12 cellular contexts compared by ENCODE assay signal in the genomic region with DNA sequence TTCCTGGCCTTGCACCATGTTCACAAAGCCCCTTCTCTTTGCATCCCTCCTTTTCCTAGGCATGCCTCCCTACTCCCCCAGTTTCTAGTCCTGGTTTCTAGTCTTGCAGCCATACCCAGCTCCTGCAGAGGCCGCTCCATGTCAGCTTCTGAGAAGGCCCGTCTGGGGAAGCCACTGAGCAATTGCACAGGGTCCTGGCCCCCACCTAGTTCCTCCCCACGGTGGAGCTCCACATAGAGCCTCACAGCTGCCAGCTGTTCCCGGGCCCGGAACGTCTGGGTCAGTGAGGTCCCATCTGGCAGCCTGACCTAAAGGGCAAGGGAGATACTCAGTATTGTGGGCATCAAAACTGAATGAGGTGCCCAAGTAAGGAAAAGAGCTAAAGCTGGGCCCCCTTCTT. TPM values are rescaled to one million over a fixed set of nuclear protein-coding genes. Genes with fewer than 3 reads are reported as not detected.
DNase-seq lines count a peak whose midpoint lies in the region; ATAC-seq and TF ChIP-seq lines count a peak whose summit lies in the region.
"Had no signal": no experiment of that assay in that cellular context is flagged by ENCODE, and none has a peak within 500 bp of the region (broad histone marks: within the 10 kb centered on the region; RNA-seq: fewer than 3 reads in every experiment).

No MANE protein-coding gene starts in this region.

- H3K36me3 Mint-ChIP-seq in neural crest cell (ENCODE audit: low read depth), result peaks cover 5% of the 10 kb centered on the region

- H3K4me3 ChIP-seq in H7 (ENCODE audit: insufficient read depth, low read depth, low read length) (no peak overlapping the region), adipocyte (ENCODE audit: low read length) (no peak overlapping the region)
- H3K4me3 ChIP-seq: pancreas had no signal

- peak overlapping the region; percentile 99 for H3K9ac ChIP-seq in adipocyte (ENCODE audit: low read length)

- H3K4me3 Mint-ChIP-seq in neural crest cell, result peak overlapping the region; percentile 92

- H3K9me3 Mint-ChIP-seq in neural crest cell, result no peaks in the 10 kb centered on the region

- H3K27me3 ChIP-seq in H7 (ENCODE audit: control insufficient read depth, insufficient read depth, low read length) (no peaks in the 10 kb centered on the region), adipocyte (replicated peaks; ENCODE audit: control insufficient read depth, insufficient read depth, low read length) (no peaks in the 10 kb centered on the region)
- H3K27me3 ChIP-seq: pancreas had no signal

- peaks cover 45% of the 10 kb centered on the region for H3K4me1 Mint-ChIP-seq in neural crest cell

- H3K36me3 ChIP-seq in H7 (replicated peaks; ENCODE audit: control insufficient read depth, insufficient read depth, low read length), result peaks cover 18% of the 10 kb centered on the region
- H3K36me3 ChIP-seq in adipocyte (ENCODE audit: control insufficient read depth, insufficient read depth, low read length, severe bottlenecking), result peaks cover 30% of the 10 kb centered on the region

- TF ChIP-seq CTCF in neural crest cell (conservative IDR thresholded peaks at IDR 0.05), result no peak

- H3K27me3 Mint-ChIP-seq in neural crest cell (ENCODE audit: low read depth), result no peaks in the 10 kb centered on the region

- H3K9me3 ChIP-seq in adipocyte (ENCODE audit: control insufficient read depth, low read length), result no peaks in the 10 kb centered on the region
- H3K9me3 ChIP-seq: pancreas had no signal

- peak; percentile 20 for DNase-seq in NCI-H82 (lab: John Stamatoyannopoulos, UW)
- DNase-seq in NCI-H82 treated with DMSO at 0.1 percent for 48 hours (lab: John Stamatoyannopoulos, UW; ENCODE audit: unreplicated experiment), result no peak
- DNase-seq in H7, result peak; percentile 43
- no peak for DNase-seq in adipocyte (ENCODE audit: low read depth)
- DNase-seq in neural crest cell (ENCODE audit: low read depth, low spot score), result no peak
- no peak for DNase-seq in iPS-NIHi7 (ENCODE audit: extremely low spot score)
- DNase-seq: activated naive CD4-positive, alpha-beta T cell treated with Interleukin-2 at 50 U/mL for 16 hours; pancreas; RPMI8226 had no signal

- no peak for ATAC-seq in HG03378 (IDR thresholded peaks at IDR 0.05; ENCODE audit: unreplicated experiment)
- no peak for ATAC-seq in GM19023 (IDR thresholded peaks at IDR 0.05; ENCODE audit: unreplicated experiment)
- ATAC-seq: left lobe of liver, pancreas had no signal

- H3K4me1 ChIP-seq in adipocyte (ENCODE audit: control insufficient read depth, insufficient read depth, low read length), result peaks cover 54% of the 10 kb centered on the region

- H3K27ac Mint-ChIP-seq in neural crest cell (ENCODE audit: unreplicated experiment), result no peak overlapping the region

RNA-seq across cellular contexts. Expression of a gene that starts 2.2 kb away (rescaled TPM):
- total RNA-seq in H7 (2014; rRNA removed; shearing (Covaris generic)), result 79.2 and 81.2 TPM in 2 replicates
- total RNA-seq in neural crest cell, result 103 and 113 TPM in 2 replicates

RNA-seq across cellular contexts. Expression of a gene that starts 4.6 kb away (rescaled TPM):
- total RNA-seq in H7 (2014; rRNA removed; shearing (Covaris generic)), result 2.7 and 4.5 TPM in 2 replicates
- total RNA-seq in neural crest cell, result 7.0 and 7.8 TPM in 2 replicates

RNA-seq across cellular contexts. Expression of a gene that starts 5.2 kb away (rescaled TPM):
- 19.0 and 22.4 TPM in 2 replicates for total RNA-seq in H7 (2014; rRNA removed; shearing (Covaris generic))
- 15.0 and 15.6 TPM in 2 replicates for total RNA-seq in neural crest cell

RNA-seq across cellular contexts. Expression of a gene that starts 11.6 kb away (rescaled TPM):
- total RNA-seq in H7 (2014; rRNA removed; shearing (Covaris generic)), result 24.7 and 38.1 TPM in 2 replicates
- total RNA-seq in neural crest cell, result 57.0 and 60.0 TPM in 2 replicates

RNA-seq across cellular contexts. Expression of a gene that starts 11.7 kb away (rescaled TPM):
- total RNA-seq in H7 (2014; rRNA removed; shearing (Covaris generic)), result 107 and 136 TPM in 2 replicates
- 97.4 and 115 TPM in 2 replicates for total RNA-seq in neural crest cell

Comparison
In these comparisons a context has a peak if more than half of its experiments do, and no peak if none do; other contexts are left out.
1. DNase-seq: peak in NCI-H82 (single experiment) and H7 (single experiment); none in NCI-H82 treated with DMSO at 0.1 percent for 48 hours (single experiment), adipocyte (single experiment), neural crest cell (single experiment) and iPS-NIHi7 (single experiment).